Comparison of ENCODE assay signal across 25 cellular contexts in the genomic region with DNA sequence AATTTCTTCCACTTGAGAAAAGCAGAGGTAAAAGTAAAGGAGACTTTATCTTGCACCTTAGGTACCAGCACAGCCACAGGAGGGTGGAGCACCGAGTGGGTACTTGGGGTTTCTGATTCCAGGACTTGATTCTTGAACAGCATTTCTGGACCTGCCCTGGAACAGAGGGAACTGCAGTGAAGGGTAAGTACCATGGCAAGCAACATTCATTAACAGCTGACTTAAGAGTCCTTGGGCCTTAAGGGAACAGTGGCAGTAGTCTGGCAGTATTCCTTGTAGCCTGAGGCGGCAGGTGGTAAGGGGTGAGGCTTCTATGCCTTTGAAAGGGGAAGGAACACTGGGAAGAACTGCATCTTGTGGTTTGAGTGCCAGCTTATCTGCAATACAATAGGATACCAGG.
"Had no signal": no experiment of that assay in that cellular context is flagged by ENCODE, and none has a peak within 500 bp of the region (broad histone marks: within the 10 kb centered on the region; RNA-seq: fewer than 3 reads in every experiment).

No MANE protein-coding gene starts in this region.

- H3K36me3 ChIP-seq: stomach, suprapubic skin, thoracic aorta, thyroid gland, tibial artery, tibial nerve, transverse colon, upper lobe of left lung, uterus, vagina had no signal

- DNase-seq: stimulated activated CD4-positive, alpha-beta T cell treated with anti-CD3 and anti-CD28 coated beads, Interleukin-2, amount 100 ng/mL, for 24 hours; stimulated activated CD4-positive, alpha-beta T cell treated with anti-CD3 and anti-CD28 coated beads, Interleukin-2, amount 100 ng/mL, for 48 hours; stimulated activated CD4-positive, alpha-beta T cell treated with anti-CD3 and anti-CD28 coated beads, Interleukin-4, amount 100 ng/mL, for 1 hour; stimulated activated CD4-positive, alpha-beta T cell treated with anti-CD3 and anti-CD28 coated beads, Interleukin-4, amount 100 ng/mL, for 24 hours; stimulated activated CD4-positive, alpha-beta T cell treated with anti-CD3 and anti-CD28 coated beads, Interleukin-4, amount 100 ng/mL, for 4 hours; stimulated activated CD8-positive, alpha-beta memory T cell treated with anti-CD3 and anti-CD28 coated beads, Interleukin-4, amount 100 ng/mL, for 48 hours; stimulated activated naive B cell treated with anti-CD40 and anti-IgM and Interleukin-4, amounts not matched to agents 10 μg/mL and 1 μg/mL and 100 μg/mL, for 72 hours; stimulated activated naive CD4-positive, alpha-beta T cell; stimulated activated naive CD4-positive, alpha-beta T cell treated with Interleukin-2 at 50 U/mL for 16 hours; stimulated activated naive CD8-positive, alpha-beta T cell treated with anti-CD3 and anti-CD28 coated beads, Interleukin-15, amount 100 ng/mL, for 72 hours; stomach; substantia nigra; testis; thyroid gland; tibial artery; transverse colon; trophoblast cell; uterus had no signal

- H3K27ac ChIP-seq: stomach, suprapubic skin, testis, thoracic aorta, thyroid gland, tibial artery, tibial nerve, transverse colon, upper lobe of left lung, uterus, vagina had no signal

- H3K4me3 ChIP-seq: stomach, suprapubic skin, testis, thoracic aorta, thyroid gland, tibial artery, tibial nerve, transverse colon, upper lobe of left lung, uterus, vagina had no signal

- H3K27me3 ChIP-seq: stomach, suprapubic skin, testis, thyroid gland, tibial artery, tibial nerve, transverse colon, upper lobe of left lung, uterus, vagina had no signal

- H3K4me1 ChIP-seq: stomach, suprapubic skin, testis, thyroid gland, tibial artery, tibial nerve, transverse colon, upper lobe of left lung, uterus, vagina had no signal

- H3K9me3 ChIP-seq: testis, thyroid gland, uterus, vagina had no signal

- ATAC-seq: stimulated activated effector memory CD8-positive, alpha-beta T cell treated with anti-CD3 and anti-CD28 coated beads, Interleukin-12 subunit alpha, Interleukin-12 subunit beta, amount 100 ng/mL, for 72 hours; stimulated activated memory B cell treated with anti-CD40 and anti-IgM and Interleukin-4, amounts not matched to agents 10 μg/mL and 1 μg/mL and 100 μg/mL, for 72 hours; stimulated activated naive B cell treated with anti-CD40 and anti-IgM and Interleukin-4, amounts not matched to agents 10 μg/mL and 1 μg/mL and 100 μg/mL, for 72 hours; stimulated activated naive CD8-positive, alpha-beta T cell treated with anti-CD3 and anti-CD28 coated beads, Interleukin-15, amount 100 ng/mL, for 72 hours had no signal
